1 cellular context compared by ENCODE assay signal in the genomic region with DNA sequence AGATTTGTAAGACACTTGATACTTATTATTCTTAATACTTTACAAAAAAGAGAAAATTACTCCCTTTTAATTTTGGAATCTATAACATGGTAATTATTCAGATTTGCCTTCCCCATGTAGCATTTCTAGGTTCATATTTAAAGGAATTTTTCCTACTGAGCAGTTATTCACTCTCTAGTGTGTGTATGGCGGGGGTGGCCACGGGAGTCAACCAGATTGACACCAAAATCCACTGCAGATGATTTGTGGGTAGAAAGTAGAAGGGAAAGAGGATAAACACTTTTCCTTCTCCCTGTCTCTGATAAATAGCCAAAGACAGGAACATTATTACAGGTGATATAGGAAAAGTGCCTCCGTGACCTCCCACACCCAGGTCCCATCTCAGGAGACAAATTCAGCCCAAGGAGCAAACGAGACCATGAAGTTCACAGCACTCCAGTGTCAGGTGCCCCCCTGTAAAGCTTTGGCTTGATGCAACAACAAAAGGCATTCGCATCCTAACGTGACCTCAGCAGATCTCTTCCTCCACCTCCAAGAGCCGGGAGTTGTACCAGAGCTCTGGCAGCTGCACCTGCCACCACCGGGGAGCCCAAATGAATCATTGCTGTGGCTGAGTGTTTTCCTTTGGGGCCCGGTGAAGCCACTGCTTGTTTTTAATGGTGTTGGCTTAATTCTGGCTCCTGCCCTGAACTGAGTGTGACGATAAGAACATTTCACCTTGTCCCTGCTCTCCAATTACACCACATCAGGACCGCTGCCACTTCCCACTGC.
TF ChIP-seq lines count a peak whose summit lies in the region.

No MANE protein-coding gene starts in this region.

TF ChIP-seq in WTC11, 78 proteins besides CTCF, POLR2A, EP300 and RAD21 (continued from another document):
- TF ChIP-seq, protein P1, sequence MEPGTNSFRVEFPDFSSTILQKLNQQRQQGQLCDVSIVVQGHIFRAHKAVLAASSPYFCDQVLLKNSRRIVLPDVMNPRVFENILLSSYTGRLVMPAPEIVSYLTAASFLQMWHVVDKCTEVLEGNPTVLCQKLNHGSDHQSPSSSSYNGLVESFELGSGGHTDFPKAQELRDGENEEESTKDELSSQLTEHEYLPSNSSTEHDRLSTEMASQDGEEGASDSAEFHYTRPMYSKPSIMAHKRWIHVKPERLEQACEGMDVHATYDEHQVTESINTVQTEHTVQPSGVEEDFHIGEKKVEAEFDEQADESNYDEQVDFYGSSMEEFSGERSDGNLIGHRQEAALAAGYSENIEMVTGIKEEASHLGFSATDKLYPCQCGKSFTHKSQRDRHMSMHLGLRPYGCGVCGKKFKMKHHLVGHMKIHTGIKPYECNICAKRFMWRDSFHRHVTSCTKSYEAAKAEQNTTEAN (CRISPR knock-in tag; IDR thresholded peaks at IDR 0.05), result no peak
- TF ChIP-seq ZNF121 (CRISPR knock-in tag; IDR thresholded peaks at IDR 0.05) (no peak), SOX15 (CRISPR knock-in tag; IDR thresholded peaks at IDR 0.05) (no peak), ZNF416 (CRISPR knock-in tag; IDR thresholded peaks at IDR 0.05) (no peak)
